ENCODE assay signal across 17 cellular contexts in genomic region chr13:62704795-62705329, GRCh38.
"Had no signal": no experiment of that assay in that cellular context is flagged by ENCODE, and none has a peak within 500 bp of the region (broad histone marks: within the 10 kb centered on the region; RNA-seq: fewer than 3 reads in every experiment).

No MANE protein-coding gene starts in this region.

- H3K9me3 ChIP-seq: body of pancreas, psoas muscle, right lobe of liver, thoracic aorta, upper lobe of right lung had no signal

- H3K36me3 ChIP-seq: esophagus squamous epithelium, right lobe of liver, thoracic aorta, upper lobe of right lung had no signal

- H3K27ac ChIP-seq: body of pancreas, esophagus squamous epithelium, psoas muscle, right lobe of liver, thoracic aorta, upper lobe of right lung had no signal

- H3K27me3 ChIP-seq: body of pancreas, esophagus squamous epithelium, right lobe of liver, upper lobe of right lung had no signal

- H3K4me3 ChIP-seq: body of pancreas, esophagus squamous epithelium, psoas muscle, right lobe of liver, thoracic aorta, upper lobe of right lung had no signal

- H3K4me1 ChIP-seq: body of pancreas, esophagus squamous epithelium, psoas muscle, right lobe of liver, upper lobe of right lung had no signal

- DNase-seq: activated CD4-positive, alpha-beta T cell treated with anti-CD3 and anti-CD28 coated beads, Interleukin-2, amount 10 ng/mL, durations not matched to agents 24 days and 14 days; activated CD4-positive, CD25-positive, alpha-beta regulatory T cell; activated CD8-positive, alpha-beta memory T cell treated with anti-CD3 and anti-CD28 coated beads, Interleukin-2, amount 50 U/mL, for 48 hours; activated naive CD8-positive, alpha-beta T cell treated with anti-CD3 and anti-CD28 coated beads for 36 hours; amygdala; body of pancreas; central memory CD4-positive, alpha-beta T cell; effector CD8-positive, alpha-beta T cell; esophagus squamous epithelium; kidney glomerular epithelial cell; mesenchymal stem cell; naive thymus-derived CD8-positive, alpha-beta T cell; nucleus accumbens; psoas muscle; right lobe of liver; upper lobe of right lung had no signal
